14 cellular contexts compared by ENCODE assay signal in genomic region chr3:145898487-145898886, GRCh38.
A peak's percentile ranks its signal among the peaks of the same experiment; 100 is the strongest.
DNase-seq lines count a peak whose midpoint lies in the region; ATAC-seq and TF ChIP-seq lines count a peak whose summit lies in the region.
"Had no signal": no experiment of that assay in that cellular context is flagged by ENCODE, and none has a peak within 500 bp of the region (broad histone marks: within the 10 kb centered on the region; RNA-seq: fewer than 3 reads in every experiment).

No MANE protein-coding gene starts in this region.

- H2BK120ac ChIP-seq in mesenchymal stem cell (ENCODE audit: low read depth, low read length), result no peak overlapping the region

- H3K4me3 ChIP-seq in GM23338 (no peak overlapping the region), mesenchymal stem cell (ENCODE audit: insufficient read depth in 1 of 2, low read depth in 1 of 2, low read length in 2 of 2) (peak overlapping the region in 1 of 2 experiments; percentile 67)
- H3K4me3 ChIP-seq: cardiac muscle cell, Peyer's patch, psoas muscle had no signal

- H4K8ac ChIP-seq in mesenchymal stem cell (ENCODE audit: low read length), result no peak overlapping the region

- H3K36me3 ChIP-seq in GM23338 (ENCODE audit: insufficient read depth) (no peaks in the 10 kb centered on the region), mesenchymal stem cell (ENCODE audit: control insufficient read depth in 1 of 2, insufficient read depth in 2 of 2, low read depth in 1 of 2, low read length in 2 of 2) (no peaks in the 10 kb centered on the region)
- H3K36me3 ChIP-seq: cardiac muscle cell, Peyer's patch had no signal

- H2AK5ac ChIP-seq in mesenchymal stem cell (ENCODE audit: low read length, severe bottlenecking), result no peak overlapping the region

- H3K4me1 Mint-ChIP-seq in GM23338, result peaks cover 22% of the 10 kb centered on the region
- H3K4me1 Mint-ChIP-seq: CD4-positive, CD25-positive, alpha-beta regulatory T cell; memory B cell had no signal

- no peak overlapping the region for H4K91ac ChIP-seq in mesenchymal stem cell (ENCODE audit: low read length)

- no peak overlapping the region for H3K4me3 Mint-ChIP-seq in GM23338
- H3K4me3 Mint-ChIP-seq: CD4-positive, CD25-positive, alpha-beta regulatory T cell; memory B cell had no signal

- no peak overlapping the region for H2BK5ac ChIP-seq in mesenchymal stem cell (ENCODE audit: low read depth, low read length, poor library complexity, severe bottlenecking)

- no peak overlapping the region for H3K18ac ChIP-seq in mesenchymal stem cell (ENCODE audit: low read depth in 1 of 2, low read length in 2 of 2)

- no peak overlapping the region for H3K27ac ChIP-seq in GM23338 (ENCODE audit: low read depth)
- no peak overlapping the region for H3K27ac ChIP-seq in mesenchymal stem cell (ENCODE audit: low read length, poor library complexity, severe bottlenecking)
- H3K27ac ChIP-seq: cardiac muscle cell, Peyer's patch, psoas muscle had no signal

- in situ Hi-C loops in SK-MEL-5 (cut with HindIII; ENCODE audit: low pct_unique_long_range_greater_than_20kb, low sequenced_read_pairs), result no loop called here

- no peak overlapping the region for H3K27ac Mint-ChIP-seq in GM23338
- H3K27ac Mint-ChIP-seq: CD4-positive, CD25-positive, alpha-beta regulatory T cell; memory B cell had no signal

- no peak for TF ChIP-seq CTCF in GM23338 (conservative IDR thresholded peaks at IDR 0.05; ENCODE audit: low read depth in 2 of 2)

- no peaks in the 10 kb centered on the region for H3K27me3 Mint-ChIP-seq in GM23338 (ENCODE audit: insufficient read depth, low read depth, poor library complexity)
- H3K27me3 Mint-ChIP-seq: CD4-positive, CD25-positive, alpha-beta regulatory T cell; memory B cell had no signal

- no peak overlapping the region for H3K23ac ChIP-seq in mesenchymal stem cell (ENCODE audit: low read length in 2 of 2)

- H3K79me2 ChIP-seq in GM23338 (replicated peaks; ENCODE audit: insufficient read depth), result no peaks in the 10 kb centered on the region

- peaks cover 19% of the 10 kb centered on the region for H3K4me1 ChIP-seq in GM23338 (ENCODE audit: insufficient read depth)
- peaks cover 2% of the 10 kb centered on the region for H3K4me1 ChIP-seq in mesenchymal stem cell (ENCODE audit: control insufficient read depth, insufficient read depth, low read depth, low read length)
- H3K4me1 ChIP-seq: Peyer's patch, psoas muscle had no signal

- H3K27me3 ChIP-seq in GM23338 (ENCODE audit: insufficient read depth), result no peaks in the 10 kb centered on the region
- no peaks in the 10 kb centered on the region for H3K27me3 ChIP-seq in mesenchymal stem cell (ENCODE audit: control insufficient read depth in 1 of 2, insufficient read depth in 1 of 2, low read length in 2 of 2)
- H3K27me3 ChIP-seq: cardiac muscle cell, Peyer's patch had no signal

- no peak overlapping the region for H3K14ac ChIP-seq in mesenchymal stem cell (ENCODE audit: low read length in 2 of 2)

- H3K79me1 ChIP-seq in mesenchymal stem cell (replicated peaks; ENCODE audit: low read length, poor library complexity, severe bottlenecking), result no peaks in the 10 kb centered on the region

- no peaks in the 10 kb centered on the region for H3K9me3 ChIP-seq in mesenchymal stem cell (ENCODE audit: control insufficient read depth, low read length)
- H3K9me3 ChIP-seq: Peyer's patch, psoas muscle had no signal

- no peak overlapping the region for H2BK15ac ChIP-seq in mesenchymal stem cell (ENCODE audit: low read depth, poor library complexity, severe bottlenecking)

- no peak overlapping the region for H3K4ac ChIP-seq in mesenchymal stem cell (ENCODE audit: low read depth in 1 of 2, low read length in 2 of 2)

- 100% methylated on average over 3 of the region's 3 CpGs for WGBS in mesenchymal stem cell

- ATAC-seq in GM18502 (IDR thresholded peaks at IDR 0.05; ENCODE audit: poor library complexity, unreplicated experiment) (peak; percentile 39), GM23338 (peak; percentile 66), HG03457 (IDR thresholded peaks at IDR 0.05; ENCODE audit: unreplicated experiment) (no peak)
- ATAC-seq: psoas muscle had no signal

- no peaks in the 10 kb centered on the region for H3F3A ChIP-seq in GM23338 (replicated peaks; ENCODE audit: low read depth)

- H3K4me2 ChIP-seq in GM23338 (peak overlapping the region; percentile 15), mesenchymal stem cell (ENCODE audit: low read length, poor library complexity, severe bottlenecking) (no peak overlapping the region)

- peak overlapping the region; percentile 75 for H3K9ac ChIP-seq in mesenchymal stem cell (ENCODE audit: low read length)

- no peak overlapping the region for H2AFZ ChIP-seq in GM23338
- no peak overlapping the region for H2AFZ ChIP-seq in mesenchymal stem cell (ENCODE audit: low read depth, low read length)

- H3K9me3 Mint-ChIP-seq in GM23338, result no peaks in the 10 kb centered on the region

- H2BK12ac ChIP-seq in mesenchymal stem cell (ENCODE audit: low read length in 2 of 2), result no peak overlapping the region

- H4K20me1 ChIP-seq in GM23338 (replicated peaks; ENCODE audit: insufficient read depth), result no peaks in the 10 kb centered on the region

- peak; percentile 24 for DNase-seq in GM23338 (ENCODE audit: low spot score)
- peak; percentile 22 for DNase-seq in SK-MEL-5 (ENCODE audit: low read depth, low spot score)
- peak; percentile 17 for DNase-seq in mesenchymal stem cell
- DNase-seq in epidermal melanocyte (ENCODE audit: insufficient read length, low spot score), result no peak
- DNase-seq in stimulated activated naive CD4-positive, alpha-beta T cell (lab: John Stamatoyannopoulos, UW), result no peak
- no peak for DNase-seq in activated CD4-positive, alpha-beta T cell treated with anti-CD3 and anti-CD28 coated beads, Interleukin-2, amount 50 U/mL, for 1 hour
- DNase-seq: CD4-positive, CD25-positive, alpha-beta regulatory T cell; NCI-H1694; Peyer's patch; psoas muscle had no signal

- no peaks in the 10 kb centered on the region; the same call in 2 of the 3 replicates for H3K36me3 Mint-ChIP-seq in GM23338 (ENCODE audit: low read depth)
- H3K36me3 Mint-ChIP-seq: CD4-positive, CD25-positive, alpha-beta regulatory T cell; memory B cell had no signal

- H3K9me2 ChIP-seq in GM23338 (ENCODE audit: insufficient read depth), result no peaks in the 10 kb centered on the region

TF ChIP-seq in GM23338, 12 proteins besides CTCF, POLR2A, EP300 and RAD21 (continues in another document):
- TF ChIP-seq STAT1 (IDR thresholded peaks at IDR 0.05; ENCODE audit: unreplicated experiment) (no peak), POLR2AphosphoS5 (IDR thresholded peaks at IDR 0.05; ENCODE audit: low read depth) (no peak), CREB1 (CRISPR knock-in tag; IDR thresholded peaks at IDR 0.05; ENCODE audit: low read depth) (no peak), NANOG (IDR thresholded peaks at IDR 0.05; ENCODE audit: borderline replicate concordance) (no peak), JUNB (IDR thresholded peaks at IDR 0.05; ENCODE audit: unreplicated experiment) (no peak), ETS1 (IDR thresholded peaks at IDR 0.05) (no peak), EZH2phosphoT487 (IDR thresholded peaks at IDR 0.05; ENCODE audit: unreplicated experiment) (no peak), ZNF331 (CRISPR knock-in tag; IDR thresholded peaks at IDR 0.05; ENCODE audit: low read depth) (no peak), ZNF114 (CRISPR knock-in tag; IDR thresholded peaks at IDR 0.05) (no peak), EZH2 (IDR thresholded peaks at IDR 0.05; ENCODE audit: low read depth, unreplicated experiment) (no peak), REST (IDR thresholded peaks at IDR 0.05; ENCODE audit: unreplicated experiment) (no peak)

Comparison
In these comparisons a context has a peak if more than half of its experiments do, and no peak if none do; other contexts are left out.
1. DNase-seq: peak in GM23338 (single experiment), SK-MEL-5 (single experiment) and mesenchymal stem cell (single experiment); none in epidermal melanocyte (single experiment), stimulated activated naive CD4-positive, alpha-beta T cell (0 of 6) and activated CD4-positive, alpha-beta T cell treated with anti-CD3 and anti-CD28 coated beads, Interleukin-2, amount 50 U/mL, for 1 hour (single experiment).